Comparison of ENCODE assay signal across 1 cellular context in the genomic region with DNA sequence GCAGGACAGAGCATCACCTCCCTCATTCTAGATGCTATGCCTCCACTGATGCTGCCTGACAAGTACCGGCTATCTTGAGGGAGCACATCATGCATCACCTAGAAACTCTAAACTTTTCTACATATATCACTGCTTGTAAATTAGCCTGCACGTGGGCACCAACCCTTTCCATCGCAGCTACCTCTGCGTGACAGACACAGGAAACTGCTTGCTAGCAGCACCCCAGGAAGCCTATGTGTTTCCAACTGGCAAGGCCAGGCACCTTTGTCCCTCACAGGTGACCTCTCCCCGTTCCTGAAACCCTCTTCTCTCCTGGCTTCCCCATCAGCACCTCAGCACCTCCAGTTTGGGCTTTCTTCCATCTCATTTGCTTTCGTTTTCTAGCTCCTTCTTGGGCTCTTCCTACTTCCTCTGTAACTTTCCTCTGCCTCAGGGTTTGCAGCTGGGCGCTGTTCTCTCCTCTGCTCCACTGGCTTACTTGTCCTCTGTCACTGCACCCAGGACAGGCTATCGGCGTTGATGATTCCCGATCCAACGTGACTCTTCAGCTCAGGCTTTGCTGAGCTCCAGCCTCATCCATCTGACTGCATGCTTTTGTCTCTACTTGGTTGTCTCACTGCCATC.
TF ChIP-seq lines count a peak whose summit lies in the region.

No MANE protein-coding gene starts in this region.

TF ChIP-seq in GM23338, 12 proteins besides CTCF, POLR2A, EP300 and RAD21 (continued from another document):
- TF ChIP-seq, protein P1, sequence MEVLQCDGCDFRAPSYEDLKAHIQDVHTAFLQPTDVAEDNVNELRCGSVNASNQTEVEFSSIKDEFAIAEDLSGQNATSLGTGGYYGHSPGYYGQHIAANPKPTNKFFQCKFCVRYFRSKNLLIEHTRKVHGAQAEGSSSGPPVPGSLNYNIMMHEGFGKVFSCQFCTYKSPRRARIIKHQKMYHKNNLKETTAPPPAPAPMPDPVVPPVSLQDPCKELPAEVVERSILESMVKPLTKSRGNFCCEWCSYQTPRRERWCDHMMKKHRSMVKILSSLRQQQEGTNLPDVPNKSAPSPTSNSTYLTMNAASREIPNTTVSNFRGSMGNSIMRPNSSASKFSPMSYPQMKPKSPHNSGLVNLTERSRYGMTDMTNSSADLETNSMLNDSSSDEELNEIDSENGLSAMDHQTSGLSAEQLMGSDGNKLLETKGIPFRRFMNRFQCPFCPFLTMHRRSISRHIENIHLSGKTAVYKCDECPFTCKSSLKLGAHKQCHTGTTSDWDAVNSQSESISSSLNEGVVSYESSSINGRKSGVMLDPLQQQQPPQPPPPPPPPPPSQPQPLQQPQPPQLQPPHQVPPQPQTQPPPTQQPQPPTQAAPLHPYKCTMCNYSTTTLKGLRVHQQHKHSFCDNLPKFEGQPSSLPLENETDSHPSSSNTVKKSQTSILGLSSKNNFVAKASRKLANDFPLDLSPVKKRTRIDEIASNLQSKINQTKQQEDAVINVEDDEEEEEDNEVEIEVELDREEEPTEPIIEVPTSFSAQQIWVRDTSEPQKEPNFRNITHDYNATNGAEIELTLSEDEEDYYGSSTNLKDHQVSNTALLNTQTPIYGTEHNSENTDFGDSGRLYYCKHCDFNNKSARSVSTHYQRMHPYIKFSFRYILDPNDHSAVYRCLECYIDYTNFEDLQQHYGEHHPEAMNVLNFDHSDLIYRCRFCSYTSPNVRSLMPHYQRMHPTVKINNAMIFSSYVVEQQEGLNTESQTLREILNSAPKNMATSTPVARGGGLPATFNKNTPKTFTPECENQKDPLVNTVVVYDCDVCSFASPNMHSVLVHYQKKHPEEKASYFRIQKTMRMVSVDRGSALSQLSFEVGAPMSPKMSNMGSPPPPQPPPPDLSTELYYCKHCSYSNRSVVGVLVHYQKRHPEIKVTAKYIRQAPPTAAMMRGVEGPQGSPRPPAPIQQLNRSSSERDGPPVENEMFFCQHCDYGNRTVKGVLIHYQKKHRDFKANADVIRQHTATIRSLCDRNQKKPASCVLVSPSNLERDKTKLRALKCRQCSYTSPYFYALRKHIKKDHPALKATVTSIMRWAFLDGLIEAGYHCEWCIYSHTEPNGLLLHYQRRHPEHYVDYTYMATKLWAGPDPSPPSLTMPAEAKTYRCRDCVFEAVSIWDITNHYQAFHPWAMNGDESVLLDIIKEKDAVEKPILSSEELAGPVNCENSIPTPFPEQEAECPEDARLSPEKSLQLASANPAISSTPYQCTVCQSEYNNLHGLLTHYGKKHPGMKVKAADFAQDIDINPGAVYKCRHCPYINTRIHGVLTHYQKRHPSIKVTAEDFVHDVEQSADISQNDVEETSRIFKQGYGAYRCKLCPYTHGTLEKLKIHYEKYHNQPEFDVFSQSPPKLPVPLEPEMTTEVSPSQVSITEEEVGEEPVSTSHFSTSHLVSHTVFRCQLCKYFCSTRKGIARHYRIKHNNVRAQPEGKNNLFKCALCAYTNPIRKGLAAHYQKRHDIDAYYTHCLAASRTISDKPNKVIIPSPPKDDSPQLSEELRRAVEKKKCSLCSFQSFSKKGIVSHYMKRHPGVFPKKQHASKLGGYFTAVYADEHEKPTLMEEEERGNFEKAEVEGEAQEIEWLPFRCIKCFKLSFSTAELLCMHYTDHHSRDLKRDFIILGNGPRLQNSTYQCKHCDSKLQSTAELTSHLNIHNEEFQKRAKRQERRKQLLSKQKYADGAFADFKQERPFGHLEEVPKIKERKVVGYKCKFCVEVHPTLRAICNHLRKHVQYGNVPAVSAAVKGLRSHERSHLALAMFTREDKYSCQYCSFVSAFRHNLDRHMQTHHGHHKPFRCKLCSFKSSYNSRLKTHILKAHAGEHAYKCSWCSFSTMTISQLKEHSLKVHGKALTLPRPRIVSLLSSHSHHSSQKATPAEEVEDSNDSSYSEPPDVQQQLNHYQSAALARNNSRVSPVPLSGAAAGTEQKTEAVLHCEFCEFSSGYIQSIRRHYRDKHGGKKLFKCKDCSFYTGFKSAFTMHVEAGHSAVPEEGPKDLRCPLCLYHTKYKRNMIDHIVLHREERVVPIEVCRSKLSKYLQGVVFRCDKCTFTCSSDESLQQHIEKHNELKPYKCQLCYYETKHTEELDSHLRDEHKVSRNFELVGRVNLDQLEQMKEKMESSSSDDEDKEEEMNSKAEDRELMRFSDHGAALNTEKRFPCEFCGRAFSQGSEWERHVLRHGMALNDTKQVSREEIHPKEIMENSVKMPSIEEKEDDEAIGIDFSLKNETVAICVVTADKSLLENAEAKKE (CRISPR knock-in tag; IDR thresholded peaks at IDR 0.05): no peak
- TF ChIP-seq, protein P2, sequence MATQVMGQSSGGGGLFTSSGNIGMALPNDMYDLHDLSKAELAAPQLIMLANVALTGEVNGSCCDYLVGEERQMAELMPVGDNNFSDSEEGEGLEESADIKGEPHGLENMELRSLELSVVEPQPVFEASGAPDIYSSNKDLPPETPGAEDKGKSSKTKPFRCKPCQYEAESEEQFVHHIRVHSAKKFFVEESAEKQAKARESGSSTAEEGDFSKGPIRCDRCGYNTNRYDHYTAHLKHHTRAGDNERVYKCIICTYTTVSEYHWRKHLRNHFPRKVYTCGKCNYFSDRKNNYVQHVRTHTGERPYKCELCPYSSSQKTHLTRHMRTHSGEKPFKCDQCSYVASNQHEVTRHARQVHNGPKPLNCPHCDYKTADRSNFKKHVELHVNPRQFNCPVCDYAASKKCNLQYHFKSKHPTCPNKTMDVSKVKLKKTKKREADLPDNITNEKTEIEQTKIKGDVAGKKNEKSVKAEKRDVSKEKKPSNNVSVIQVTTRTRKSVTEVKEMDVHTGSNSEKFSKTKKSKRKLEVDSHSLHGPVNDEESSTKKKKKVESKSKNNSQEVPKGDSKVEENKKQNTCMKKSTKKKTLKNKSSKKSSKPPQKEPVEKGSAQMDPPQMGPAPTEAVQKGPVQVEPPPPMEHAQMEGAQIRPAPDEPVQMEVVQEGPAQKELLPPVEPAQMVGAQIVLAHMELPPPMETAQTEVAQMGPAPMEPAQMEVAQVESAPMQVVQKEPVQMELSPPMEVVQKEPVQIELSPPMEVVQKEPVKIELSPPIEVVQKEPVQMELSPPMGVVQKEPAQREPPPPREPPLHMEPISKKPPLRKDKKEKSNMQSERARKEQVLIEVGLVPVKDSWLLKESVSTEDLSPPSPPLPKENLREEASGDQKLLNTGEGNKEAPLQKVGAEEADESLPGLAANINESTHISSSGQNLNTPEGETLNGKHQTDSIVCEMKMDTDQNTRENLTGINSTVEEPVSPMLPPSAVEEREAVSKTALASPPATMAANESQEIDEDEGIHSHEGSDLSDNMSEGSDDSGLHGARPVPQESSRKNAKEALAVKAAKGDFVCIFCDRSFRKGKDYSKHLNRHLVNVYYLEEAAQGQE (IDR thresholded peaks at IDR 0.05; ENCODE audit: unreplicated experiment): no peak
- TF ChIP-seq ZNF114 (CRISPR knock-in tag; IDR thresholded peaks at IDR 0.05): no peak
- no peak for TF ChIP-seq EZH2phosphoT487 (IDR thresholded peaks at IDR 0.05; ENCODE audit: unreplicated experiment)
- TF ChIP-seq EZH2 (IDR thresholded peaks at IDR 0.05; ENCODE audit: low read depth, unreplicated experiment): no peak
- TF ChIP-seq STAT1 (IDR thresholded peaks at IDR 0.05; ENCODE audit: unreplicated experiment): no peak
- TF ChIP-seq POLR2AphosphoS5 (IDR thresholded peaks at IDR 0.05; ENCODE audit: low read depth): no peak
